ENCODE assay signal across 8 cellular contexts in genomic region chr4:6270691-6271121, GRCh38. TPM values are rescaled to one million over a fixed set of nuclear protein-coding genes. Genes with fewer than 3 reads are reported as not detected.
A peak's percentile ranks its signal among the peaks of the same experiment; 100 is the strongest.
DNase-seq lines count a peak whose midpoint lies in the region; ATAC-seq and TF ChIP-seq lines count a peak whose summit lies in the region.

No MANE protein-coding gene starts in this region.

- H3K27me3 Mint-ChIP-seq in activated CD4-positive, alpha-beta memory T cell treated with anti-CD3 and anti-CD28 coated beads for 36 hours: peaks cover 3% of the 10 kb centered on the region

- peak overlapping the region; percentile 73 for H3K4me3 Mint-ChIP-seq in activated CD4-positive, alpha-beta memory T cell treated with anti-CD3 and anti-CD28 coated beads for 36 hours

- H3K27me3 ChIP-seq in left ventricle myocardium inferior (ENCODE audit: low read depth) (no peaks in the 10 kb centered on the region), skeletal muscle tissue (ENCODE audit: control insufficient read depth in 3 of 3, insufficient read depth in 3 of 3, low read length in 3 of 3) (no peaks in the 10 kb centered on the region)

- POLR2A ChIA-PET in activated CD4-positive, alpha-beta memory T cell treated with anti-CD3 and anti-CD28 coated beads for 36 hours (lab: Charles Lee): no interaction called here

- no peak overlapping the region for H3K27ac Mint-ChIP-seq in activated CD4-positive, alpha-beta memory T cell treated with anti-CD3 and anti-CD28 coated beads for 36 hours

- no peaks in the 10 kb centered on the region for H3K9me3 Mint-ChIP-seq in activated CD4-positive, alpha-beta memory T cell treated with anti-CD3 and anti-CD28 coated beads for 36 hours

- ATAC-seq in GM21367 (IDR thresholded peaks at IDR 0.05; ENCODE audit: unreplicated experiment): no peak

- H3K27ac ChIP-seq in left ventricle myocardium inferior (replicated peaks) (peak overlapping the region; percentile 92), skeletal muscle tissue (ENCODE audit: low read depth, low read length) (no peak overlapping the region)

- TF ChIP-seq CTCF in GM12875 (IDR thresholded peaks at IDR 0.05; ENCODE audit: borderline replicate concordance, insufficient read depth, low read depth, low read length): no peak
- no peak for TF ChIP-seq CTCF in left ventricle myocardium inferior (IDR thresholded peaks at IDR 0.05; ENCODE audit: borderline replicate concordance)

- CTCF ChIA-PET in activated CD4-positive, alpha-beta memory T cell treated with anti-CD3 and anti-CD28 coated beads for 36 hours (lab: Charles Lee): interaction anchor here (1.2 to 4.9 kb wide), 4 partner anchors 20 to 61 kb away, joined by 4 to 31 read pairs (median 17); no protein-coding TSS in a partner anchor

- H3K36me3 ChIP-seq in left ventricle myocardium inferior: no peaks in the 10 kb centered on the region
- no peaks in the 10 kb centered on the region for H3K36me3 ChIP-seq in skeletal muscle tissue (ENCODE audit: control insufficient read depth in 3 of 3, insufficient read depth in 3 of 3, low read length in 3 of 3)

- H3K4me1 Mint-ChIP-seq in activated CD4-positive, alpha-beta memory T cell treated with anti-CD3 and anti-CD28 coated beads for 36 hours (ENCODE audit: low read depth): peaks cover 8% of the 10 kb centered on the region

- peak overlapping the region; percentile 51 to 69 (median 62) for H3K9ac ChIP-seq in skeletal muscle tissue (ENCODE audit: low read depth in 1 of 3, low read length in 3 of 3)

- no peak for DNase-seq in activated CD4-positive, alpha-beta memory T cell treated with anti-CD3 and anti-CD28 coated beads for 36 hours
- DNase-seq in left ventricle myocardium inferior (no peak), NCI-H446 (lab: John Stamatoyannopoulos, UW) (no peak), NCI-H526 treated with DMSO at 0.1 percent for 48 hours (lab: John Stamatoyannopoulos, UW) (no peak)
- DNase-seq in stimulated activated CD4-positive, alpha-beta T cell treated with anti-CD3 and anti-CD28 coated beads, Interleukin-12 subunit alpha, Interleukin-12 subunit beta, amount 100 ng/mL, for 4 hours: no peak

- H3K36me3 Mint-ChIP-seq in activated CD4-positive, alpha-beta memory T cell treated with anti-CD3 and anti-CD28 coated beads for 36 hours: no peaks in the 10 kb centered on the region

- peaks cover 64% of the 10 kb centered on the region for H3K4me1 ChIP-seq in left ventricle myocardium inferior
- peaks cover 37 to 39% (median 38%) of the 10 kb centered on the region in 3 donors for H3K4me1 ChIP-seq in skeletal muscle tissue (ENCODE audit: control insufficient read depth in 3 of 3, insufficient read depth in 3 of 3, low read length in 3 of 3)

- peak overlapping the region; percentile 70 for H3K4me3 ChIP-seq in GM12875 (ENCODE audit: low read depth, low read length)
- peak overlapping the region; percentile 98 for H3K4me3 ChIP-seq in left ventricle myocardium inferior
- peak overlapping the region; percentile 56 to 59 (median 58) for H3K4me3 ChIP-seq in skeletal muscle tissue (ENCODE audit: low read length in 3 of 3)

- intact Hi-C loops in activated CD4-positive, alpha-beta memory T cell treated with anti-CD3 and anti-CD28 coated beads for 36 hours (cut with micrococcal nuclease): no loop called here
- intact Hi-C loops in left ventricle myocardium inferior (cut with micrococcal nuclease): no loop called here

- H3K9me3 ChIP-seq in left ventricle myocardium inferior (replicated peaks) (no peaks in the 10 kb centered on the region), skeletal muscle tissue (ENCODE audit: control insufficient read depth in 3 of 3, low read length in 3 of 3) (no peaks in the 10 kb centered on the region)

RNA-seq across cellular contexts. Expression of gene WFS1, which starts 1.1 kb away (rescaled TPM):
- 1 to 10 TPM; 4.6 to 5.3 TPM for total RNA-seq in activated CD4-positive, alpha-beta memory T cell treated with anti-CD3 and anti-CD28 coated beads for 36 hours
- total RNA-seq in left ventricle myocardium inferior: 104 TPM
- total RNA-seq in skeletal muscle tissue: 11.0 TPM
